22 cellular contexts compared by ENCODE assay signal in the genomic region with DNA sequence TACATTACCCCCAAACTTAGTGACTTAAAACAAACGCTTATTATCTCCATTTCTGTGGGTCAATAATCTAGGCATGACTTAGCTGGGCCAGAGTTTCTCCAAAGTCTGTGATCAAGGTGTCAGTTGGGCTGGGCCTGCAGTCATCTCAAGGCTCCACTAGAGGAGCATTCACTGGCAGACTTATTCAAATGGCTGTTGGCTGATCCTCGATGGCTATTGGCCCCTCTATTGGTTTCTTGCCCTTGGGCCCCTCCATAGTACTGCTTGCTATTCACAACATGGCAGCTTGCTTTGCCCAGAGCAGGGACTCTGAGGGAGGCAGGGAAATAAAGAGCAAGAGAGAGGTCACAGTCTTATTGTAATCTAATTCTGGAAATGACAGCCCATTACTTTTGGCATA. TPM values are rescaled to one million over a fixed set of nuclear protein-coding genes. Genes with fewer than 3 reads are reported as not detected.
DNase-seq lines count a peak whose midpoint lies in the region; ATAC-seq, FAIRE-seq and TF ChIP-seq lines count a peak whose summit lies in the region.
"Had no signal": no experiment of that assay in that cellular context is flagged by ENCODE, and none has a peak within 500 bp of the region (broad histone marks: within the 10 kb centered on the region; RNA-seq: fewer than 3 reads in every experiment).

No MANE protein-coding gene starts in this region.

- no peaks in the 10 kb centered on the region for H3K9me3 Mint-ChIP-seq in CD4-positive, alpha-beta T cell
- H3K9me3 Mint-ChIP-seq in natural killer cell treated with Interleukin-12 subunit alpha and Interleukin-12 subunit beta and Interleukin-15 and Interleukin-18, amount 100 ng/mL, for 72 hours, result no peaks in the 10 kb centered on the region
- H3K9me3 Mint-ChIP-seq in neural progenitor cell, result no peaks in the 10 kb centered on the region

- H3K9ac ChIP-seq in Loucy (ENCODE audit: low read depth, low read length, poor library complexity, severe bottlenecking) (no peak overlapping the region), K562 (ENCODE audit: insufficient read depth in 1 of 2, low read depth in 2 of 2, low read length in 2 of 2) (no peak overlapping the region), neural progenitor cell (no peak overlapping the region)
- H3K9ac ChIP-seq: SK-N-SH had no signal

- H3K4me2 ChIP-seq in Loucy (ENCODE audit: low read depth, low read length, poor library complexity, severe bottlenecking) (no peak overlapping the region), K562 (ENCODE audit: insufficient read depth, low read length) (no peak overlapping the region), neural progenitor cell (no peak overlapping the region)
- H3K4me2 ChIP-seq: A549, SK-N-SH had no signal

- no peak overlapping the region for H3K4me3 Mint-ChIP-seq in CD4-positive, alpha-beta T cell
- H3K4me3 Mint-ChIP-seq in natural killer cell treated with Interleukin-12 subunit alpha and Interleukin-12 subunit beta and Interleukin-15 and Interleukin-18, amount 100 ng/mL, for 72 hours, result no peak overlapping the region
- H3K4me3 Mint-ChIP-seq in neural progenitor cell, result no peak overlapping the region
- H3K4me3 Mint-ChIP-seq: B cell had no signal

- ATAC-seq in CD4-positive, alpha-beta T cell (ENCODE audit: poor library complexity), result no peak
- peak; percentile 32; the same call in 1 of the 3 replicates for ATAC-seq in K562
- ATAC-seq in natural killer cell treated with Interleukin-12 subunit alpha and Interleukin-12 subunit beta and Interleukin-15 and Interleukin-18, amount 100 ng/mL, for 72 hours, result no peak
- ATAC-seq in HG02642 (IDR thresholded peaks at IDR 0.05; ENCODE audit: poor library complexity, unreplicated experiment), result no peak
- ATAC-seq: A549 had no signal

- no peaks in the 10 kb centered on the region for H3K27me3 Mint-ChIP-seq in CD4-positive, alpha-beta T cell
- no peaks in the 10 kb centered on the region for H3K27me3 Mint-ChIP-seq in natural killer cell treated with Interleukin-12 subunit alpha and Interleukin-12 subunit beta and Interleukin-15 and Interleukin-18, amount 100 ng/mL, for 72 hours
- no peaks in the 10 kb centered on the region for H3K27me3 Mint-ChIP-seq in neural progenitor cell (ENCODE audit: insufficient read depth, low read depth)
- H3K27me3 Mint-ChIP-seq: B cell had no signal

- H3K27ac ChIP-seq in CD4-positive, alpha-beta T cell (ENCODE audit: low read depth, low read length), result no peak overlapping the region
- H3K27ac ChIP-seq in K562 (ENCODE audit: extremely low read depth, low read depth, low read length), result no peak overlapping the region
- no peak overlapping the region for H3K27ac ChIP-seq in neural progenitor cell
- H3K27ac ChIP-seq: A549, RWPE1 had no signal

- H2AFZ ChIP-seq in Loucy (ENCODE audit: low read length), result no peak overlapping the region
- no peak overlapping the region for H2AFZ ChIP-seq in K562 (ENCODE audit: low read depth, low read length)
- H2AFZ ChIP-seq in neural progenitor cell (replicated peaks), result no peak overlapping the region

- TF ChIP-seq EP300 in K562 (IDR thresholded peaks at IDR 0.05; ENCODE audit: low read length), result no peak

- POLR2A ChIA-PET in CD4-positive, alpha-beta T cell (lab: Charles Lee), result no interaction called here
- POLR2A ChIA-PET in K562 (lab: Yijun Ruan, JAX), result no interaction called here

- no peak for TF ChIP-seq RAD21 in K562 (CRISPR knock-in tag; conservative IDR thresholded peaks at IDR 0.05 in 1 of 2, IDR thresholded peaks at IDR 0.05 in 1 of 2)

- no peak for FAIRE-seq in K562 (lab: Jason Lieb, UNC)
- FAIRE-seq in GM19239 (lab: Jason Lieb, UNC), result no peak
- FAIRE-seq: A549 had no signal

- no peaks in the 10 kb centered on the region for H4K20me1 ChIP-seq in Loucy (ENCODE audit: insufficient read depth, low read length, poor library complexity, severe bottlenecking)
- no peaks in the 10 kb centered on the region for H4K20me1 ChIP-seq in K562 (replicated peaks; ENCODE audit: control insufficient read depth, insufficient read depth, low read length)
- no peaks in the 10 kb centered on the region for H4K20me1 ChIP-seq in neural progenitor cell (ENCODE audit: low read depth)

- H3K4me1 ChIP-seq in Loucy (ENCODE audit: insufficient read depth, low read length, poor library complexity, severe bottlenecking), result no peaks in the 10 kb centered on the region
- H3K4me1 ChIP-seq in K562 (replicated peaks in 1 of 2; ENCODE audit: control insufficient read depth in 2 of 2, insufficient read depth in 2 of 2, low read length in 2 of 2), result no peaks in the 10 kb centered on the region
- H3K4me1 ChIP-seq in neural progenitor cell, result no peaks in the 10 kb centered on the region
- H3K4me1 ChIP-seq: A549 had no signal

- H3K27me3 ChIP-seq in CD4-positive, alpha-beta T cell (ENCODE audit: control insufficient read depth, insufficient read depth, low read length), result no peaks in the 10 kb centered on the region
- H3K27me3 ChIP-seq in Loucy (ENCODE audit: insufficient read depth, low read length, poor library complexity, severe bottlenecking) (no peaks in the 10 kb centered on the region), K562 (ENCODE audit: control insufficient read depth in 2 of 2, insufficient read depth in 2 of 2, low read length in 2 of 2) (no peaks in the 10 kb centered on the region), neural progenitor cell (no peaks in the 10 kb centered on the region)

- CTCF ChIA-PET in CD4-positive, alpha-beta T cell (lab: Charles Lee), result interaction anchor here (0.9 kb wide), 1 partner anchor 14 kb away, joined by 3 read pairs; no protein-coding TSS in a partner anchor
- CTCF ChIA-PET in K562 (lab: Yijun Ruan, JAX; ENCODE audit: low intra/inter-chr PET ratio), result no interaction called here

- BruUV-seq in K562 (replicated peaks; lab: Mats Ljungman, UMichigan), result no TSS peak

- in situ Hi-C loops in K562 (cut with MboI), result no loop called here

- peaks cover 3% of the 10 kb centered on the region; the same call in 1 of the 2 replicates for H3F3A ChIP-seq in Loucy (ENCODE audit: low read depth)
- H3F3A ChIP-seq in neural progenitor cell (ENCODE audit: low read depth), result no peaks in the 10 kb centered on the region

- H3K27ac Mint-ChIP-seq in CD4-positive, alpha-beta T cell, result peak overlapping the region; percentile 17
- H3K27ac Mint-ChIP-seq in natural killer cell treated with Interleukin-12 subunit alpha and Interleukin-12 subunit beta and Interleukin-15 and Interleukin-18, amount 100 ng/mL, for 72 hours, result no peak overlapping the region
- H3K27ac Mint-ChIP-seq in neural progenitor cell, result no peak overlapping the region
- H3K27ac Mint-ChIP-seq: B cell had no signal

- no peak for DNase-seq in CD4-positive, alpha-beta T cell
- DNase-seq in K562 (ENCODE audit: extremely low read depth in 1 of 4, low spot score in 3 of 4) (no peak), GM19239 (ENCODE audit: insufficient read length, low spot score) (no peak), neural progenitor cell (ENCODE audit: low spot score) (no peak)
- no peak for DNase-seq in natural killer cell treated with Interleukin-12 subunit alpha and Interleukin-12 subunit beta and Interleukin-15 and Interleukin-18, amount 100 ng/mL, for 72 hours (ENCODE audit: low spot score)
- DNase-seq: H7, Kasumi-1, MM.1S, NCI-H1092, NCI-H1436, NCI-H187 treated with DMSO at 0.1 percent for 48 hours, NCI-H2107, NCI-H446 treated with DMSO at 0.1 percent for 48 hours, NCI-H526 treated with DMSO at 0.1 percent for 48 hours, SHP77 treated with DMSO at 0.1 percent for 48 hours, SK-N-SH had no signal

- H3K4me3 ChIP-seq in Loucy (ENCODE audit: low read length, poor library complexity, severe bottlenecking) (no peak overlapping the region), K562 (no peak overlapping the region), neural progenitor cell (no peak overlapping the region)
- H3K4me3 ChIP-seq: A549 had no signal

- H3K79me2 ChIP-seq in Loucy (ENCODE audit: insufficient read depth, low read length) (no peaks in the 10 kb centered on the region), K562 (ENCODE audit: control insufficient read depth, insufficient read depth, low read length) (no peaks in the 10 kb centered on the region), neural progenitor cell (ENCODE audit: low read depth) (no peaks in the 10 kb centered on the region)

- H3K9me1 ChIP-seq in K562 (ENCODE audit: control insufficient read depth, insufficient read depth, low read length), result no peaks in the 10 kb centered on the region

- H3K36me3 Mint-ChIP-seq in CD4-positive, alpha-beta T cell (ENCODE audit: low read depth), result peaks cover 52% of the 10 kb centered on the region
- peaks cover 18% of the 10 kb centered on the region for H3K36me3 Mint-ChIP-seq in natural killer cell treated with Interleukin-12 subunit alpha and Interleukin-12 subunit beta and Interleukin-15 and Interleukin-18, amount 100 ng/mL, for 72 hours
- H3K36me3 Mint-ChIP-seq in neural progenitor cell, result peaks cover 17% of the 10 kb centered on the region

- peaks cover 4% of the 10 kb centered on the region for H3K4me1 Mint-ChIP-seq in CD4-positive, alpha-beta T cell (ENCODE audit: low read depth)
- peaks cover 3 to 10% of the 10 kb centered on the region in 2 donors for H3K4me1 Mint-ChIP-seq in natural killer cell treated with Interleukin-12 subunit alpha and Interleukin-12 subunit beta and Interleukin-15 and Interleukin-18, amount 100 ng/mL, for 72 hours (ENCODE audit: low read depth in 2 of 2)
- no peaks in the 10 kb centered on the region for H3K4me1 Mint-ChIP-seq in neural progenitor cell

- no peaks in the 10 kb centered on the region for H3K9me2 ChIP-seq in Loucy (replicated peaks; ENCODE audit: low read depth, low read length)
- H3K9me2 ChIP-seq: SK-N-SH had no signal

- TF ChIP-seq CTCF in CD4-positive, alpha-beta T cell (IDR thresholded peaks at IDR 0.05), result no peak
- TF ChIP-seq CTCF in GM12873 (IDR thresholded peaks at IDR 0.05; ENCODE audit: insufficient read depth, low read depth, low read length, missing control alignments) (peak; percentile 18), Loucy (conservative IDR thresholded peaks at IDR 0.05; ENCODE audit: low read length) (peak; percentile 29; the same call in 1 of the 2 replicates), K562 (IDR thresholded peaks at IDR 0.05 in 2 of 3, conservative IDR thresholded peaks at IDR 0.05 in 1 of 3; ENCODE audit: insufficient read depth in 2 of 3, low read depth in 1 of 3, low read length in 3 of 3) (no peak), neural progenitor cell (IDR thresholded peaks at IDR 0.05) (no peak)

- peaks cover 21% of the 10 kb centered on the region for H3K36me3 ChIP-seq in Loucy (ENCODE audit: insufficient read depth, low read length)
- peaks cover 3% of the 10 kb centered on the region; the same call in 1 of the 3 replicates for H3K36me3 ChIP-seq in K562 (ENCODE audit: control insufficient read depth, insufficient read depth, low read length)
- no peaks in the 10 kb centered on the region for H3K36me3 ChIP-seq in neural progenitor cell

- no peak for TF ChIP-seq POLR2A in K562 (conservative IDR thresholded peaks at IDR 0.05)

- intact Hi-C loops in CD4-positive, alpha-beta T cell (cut with DNase I, micrococcal nuclease), result no loop called here
- intact Hi-C loops in K562 (cut with micrococcal nuclease), result no loop called here

- 71% methylated on average over 2 of the region's 2 CpGs for WGBS in K562 (ENCODE audit: insufficient coverage, low coverage, missing lambda C conversion rate)

- H3K9me3 ChIP-seq in CD4-positive, alpha-beta T cell (ENCODE audit: control insufficient read depth, low read length), result no peaks in the 10 kb centered on the region
- H3K9me3 ChIP-seq in Loucy (ENCODE audit: insufficient read depth, low read depth, low read length) (no peaks in the 10 kb centered on the region), K562 (replicated peaks; ENCODE audit: control insufficient read depth, insufficient read depth, low read depth, low read length) (no peaks in the 10 kb centered on the region), neural progenitor cell (ENCODE audit: low read depth) (no peaks in the 10 kb centered on the region)
- H3K9me3 ChIP-seq: A549, SK-N-SH had no signal

RNA-seq across cellular contexts. Expression of a gene that starts 57.6 kb away (rescaled TPM):
- 1 to 10 TPM; 6.1 to 6.5 TPM for total RNA-seq in CD4-positive, alpha-beta T cell
- 0.65 and 0.72 TPM in 2 replicates for total RNA-seq in K562 (2011; cell fraction: chromatin; rRNA removed; ENCODE audit: low replicate concordance)
- 0.17 and 0.26 TPM in 2 replicates for total RNA-seq in K562 (2011; cell fraction: nucleolus; rRNA removed)
- 0.44 and 0.53 TPM in 2 replicates for total RNA-seq in K562 (2011; cell fraction: nucleoplasm; rRNA removed)
- total RNA-seq in K562 (2014; rRNA removed) (0.69 and 0.91 TPM in 2 replicates), K562 (2014; rRNA removed; fragmentation: Illumina TruSeq; extraction: Trizol) (1.5 TPM in 2 replicates), K562 (2015; rRNA removed; fragmentation: Illumina TruSeq; extraction: Trizol) (1.8 and 1.9 TPM in 2 replicates), K562 (2021) (1.3 TPM in 2 replicates), neural progenitor cell (ENCODE audit: low replicate concordance) (34.8 and 38.4 TPM in 2 replicates)
- polyA plus RNA-seq in K562 (2011; rRNA removed) (1.2 TPM in 2 replicates), K562 (2014; fragmentation: Illumina TruSeq; extraction: Trizol) (0.93 and 1.2 TPM in 2 replicates), K562 (2014; fragmentation: Nextera tagmentation; extraction: Ambion mirVana) (1 to 10 TPM; 2.8 to 3.3 TPM), K562 (2014; rRNA removed) (1.1 and 1.8 TPM in 2 replicates)
- polyA plus RNA-seq in K562 (2011; cell fraction: cytosol; rRNA removed), result 0.51 and 0.99 TPM in 2 replicates
- polyA plus RNA-seq in K562 (2011; cell fraction: nucleus; rRNA removed), result 1.0 and 1.1 TPM in 2 replicates
- 1.9 and 2.9 TPM in 2 replicates for polyA plus RNA-seq in K562 (2012)
- polyA minus RNA-seq in K562 (2011; rRNA and poly(A)+ RNA removed), result 0.99 and 1.2 TPM in 2 replicates
- polyA minus RNA-seq in K562 (2011; cell fraction: cytosol; rRNA and poly(A)+ RNA removed), result 0.38 TPM in 1 of 2 replicates, not detected in the other
- 0.40 and 0.56 TPM in 2 replicates for polyA minus RNA-seq in K562 (2011; cell fraction: nucleus; rRNA and poly(A)+ RNA removed)
- 10 to 100 TPM; 29.8 to 31.2 TPM for total RNA-seq in natural killer cell treated with Interleukin-12 subunit alpha and Interleukin-12 subunit beta and Interleukin-15 and Interleukin-18, amount 100 ng/mL, for 72 hours

Comparison
In these comparisons a context has a peak if more than half of its experiments do, and no peak if none do; other contexts are left out.
1. CTCF ChIP-seq: peak in GM12873 (single experiment) and Loucy (single experiment); none in CD4-positive, alpha-beta T cell (single experiment), K562 (0 of 3) and neural progenitor cell (single experiment).